Comparison of ENCODE assay signal across 12 cellular contexts in the genomic region with DNA sequence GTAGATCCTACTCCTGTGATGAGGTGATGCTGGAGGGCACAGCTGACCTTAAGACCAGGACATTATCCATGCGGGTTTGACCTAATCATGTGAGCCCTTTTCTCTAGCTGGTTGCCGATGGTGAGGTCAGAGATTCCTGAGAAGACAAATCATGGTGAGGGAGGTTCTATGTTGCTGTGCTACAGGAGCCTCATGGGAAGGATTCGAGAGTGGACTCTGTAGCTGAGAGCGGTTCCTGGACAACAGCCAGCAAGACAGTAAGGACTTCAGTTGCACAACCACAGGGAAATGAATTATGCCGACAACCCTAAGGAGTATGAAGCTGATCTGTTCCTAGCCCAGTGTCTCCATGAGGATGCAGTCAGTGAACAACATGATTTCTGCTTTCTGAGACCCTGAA.
DNase-seq lines count a peak whose midpoint lies in the region; ATAC-seq and TF ChIP-seq lines count a peak whose summit lies in the region.
"Had no signal": no experiment of that assay in that cellular context is flagged by ENCODE, and none has a peak within 500 bp of the region (broad histone marks: within the 10 kb centered on the region; RNA-seq: fewer than 3 reads in every experiment).

No MANE protein-coding gene starts in this region.

- H3K27ac ChIP-seq in thyroid gland = no peak overlapping the region
- H3K27ac ChIP-seq: SJSA1 had no signal

- peaks cover 0 to 4% of the 10 kb centered on the region in 2 donors for H3K4me1 ChIP-seq in thyroid gland
- peaks cover 32% of the 10 kb centered on the region for H3K4me1 ChIP-seq in HAP-1
- H3K4me1 ChIP-seq: SJSA1 had no signal

- H3K4me3 ChIP-seq in thyroid gland (replicated peaks in 1 of 3) = no peak overlapping the region
- no peak overlapping the region for H3K4me3 ChIP-seq in HAP-1
- H3K4me3 ChIP-seq: SJSA1 had no signal

- WGBS in thyroid gland, 2 donors = 38 to 61% methylated on average over 5 of the region's 5 CpGs

- no peak for TF ChIP-seq POLR2A in thyroid gland (IDR thresholded peaks at IDR 0.05)

- DNase-seq in KBM-7 (peak; percentile 60), brain pericyte (ENCODE audit: low read depth, low spot score) (peak; percentile 55), left colon (peak; percentile 41 to 56), thyroid gland (peak; percentile 25 to 32), D341Med (ENCODE audit: low spot score) (no peak), HAP-1 (ENCODE audit: low spot score in 2 of 2) (no peak)
- DNase-seq: activated CD4-positive, alpha-beta memory T cell treated with anti-CD3 and anti-CD28 coated beads, Interleukin-2, amount 10 ng/mL, durations not matched to agents 7 days and 5 days; amniotic stem cell; NCI-H1105 had no signal

- in situ Hi-C loops in KBM-7 (cut with MboI; ENCODE audit: low pct_unique_long_range_greater_than_20kb, low sequenced_read_pairs) (no loop called here), HAP-1 (cut with MboI; ENCODE audit: low sequenced_read_pairs) (no loop called here)

- no peak for TF ChIP-seq CTCF in thyroid gland (IDR thresholded peaks at IDR 0.05)

- no peaks in the 10 kb centered on the region for H3K9me3 ChIP-seq in thyroid gland
- H3K9me3 ChIP-seq in HAP-1 = no peaks in the 10 kb centered on the region
- H3K9me3 ChIP-seq: SJSA1 had no signal

- H3K27me3 ChIP-seq in thyroid gland (no peaks in the 10 kb centered on the region), HAP-1 (ENCODE audit: low read depth) (no peaks in the 10 kb centered on the region)
- H3K27me3 ChIP-seq: SJSA1 had no signal

- no peak for ATAC-seq in left colon
- ATAC-seq in HG03520 (IDR thresholded peaks at IDR 0.05; ENCODE audit: unreplicated experiment) = no peak
- ATAC-seq in GM18517 (IDR thresholded peaks at IDR 0.05; ENCODE audit: unreplicated experiment) = no peak

- intact Hi-C loops in left colon (cut with DNase I, micrococcal nuclease) = no loop called here
- intact Hi-C loops in thyroid gland (cut with DNase I) = no loop called here

- H3K36me3 ChIP-seq in thyroid gland = no peaks in the 10 kb centered on the region
- no peaks in the 10 kb centered on the region for H3K36me3 ChIP-seq in HAP-1 (replicated peaks)
- H3K36me3 ChIP-seq: SJSA1 had no signal

Comparison
In these comparisons a context has a peak if more than half of its experiments do, and no peak if none do; other contexts are left out.
1. DNase-seq: peak in KBM-7 (single experiment), brain pericyte (single experiment), left colon (2 of 2) and thyroid gland (2 of 2); none in D341Med (single experiment) and HAP-1 (0 of 2).